ENCODE assay signal across 22 cellular contexts in the genomic region with DNA sequence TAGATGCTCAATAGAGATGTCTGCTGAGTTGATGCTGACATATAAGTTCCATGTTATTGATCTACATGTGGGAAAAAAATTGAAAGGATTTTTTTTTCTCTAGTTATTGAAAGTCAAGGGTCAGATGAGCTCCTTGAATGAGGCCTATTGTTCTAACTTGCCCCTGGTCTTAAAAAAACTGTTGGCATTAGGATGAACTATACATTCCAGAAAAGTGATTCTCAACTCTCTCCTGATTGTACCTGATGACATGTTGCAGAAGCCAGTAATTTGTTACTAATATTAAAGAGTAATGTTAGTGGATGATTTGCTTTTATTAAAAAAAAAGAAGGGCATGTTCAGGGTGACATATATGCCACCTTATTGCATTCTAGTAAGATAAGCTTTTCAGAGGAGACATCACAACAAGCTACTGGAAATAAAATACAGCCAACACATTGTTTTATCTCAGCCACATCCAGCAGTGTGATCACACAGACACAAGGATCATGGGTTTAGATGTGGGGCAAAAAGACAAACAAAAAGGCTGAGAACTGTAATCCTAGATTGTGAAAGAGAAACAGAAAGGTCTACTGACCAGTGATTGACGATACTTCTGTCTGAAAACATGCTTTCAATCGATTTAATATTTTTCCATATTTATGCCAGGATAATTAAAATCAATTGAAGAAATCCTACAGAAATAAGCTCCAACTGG.
DNase-seq lines count a peak whose midpoint lies in the region; ATAC-seq and TF ChIP-seq lines count a peak whose summit lies in the region.
"Had no signal": no experiment of that assay in that cellular context is flagged by ENCODE, and none has a peak within 500 bp of the region (broad histone marks: within the 10 kb centered on the region; RNA-seq: fewer than 3 reads in every experiment).

No MANE protein-coding gene starts in this region.

- H3K79me2 ChIP-seq in PC-3 (ENCODE audit: low read length): no peaks in the 10 kb centered on the region

- BruUV-seq in MCF 10A (replicated peaks; lab: Mats Ljungman, UMichigan): no TSS peak
- no TSS peak for BruUV-seq in PC-3 (replicated peaks; lab: Mats Ljungman, UMichigan)

- no peaks in the 10 kb centered on the region for H3K36me3 Mint-ChIP-seq in MCF 10A (ENCODE audit: insufficient read depth, unreplicated experiment)
- H3K36me3 Mint-ChIP-seq: CD4-positive, alpha-beta memory T cell had no signal

- H2AFZ ChIP-seq in PC-3 (ENCODE audit: low read length): no peak overlapping the region
- H2AFZ ChIP-seq: GM23248 had no signal

- no peaks in the 10 kb centered on the region for H3F3A ChIP-seq in PC-3 (ENCODE audit: low read length, unreplicated experiment)

- no peak for TF ChIP-seq POLR2A in breast epithelium (IDR thresholded peaks at IDR 0.05)

- CTCF ChIA-PET in MCF 10A (lab: Yijun Ruan, JAX): interaction anchor here (0.6 to 1.2 kb wide), 10 partner anchors 18 to 1087 kb away, joined by 3 to 6 read pairs (median 4); no protein-coding TSS in a partner anchor
- CTCF ChIA-PET in PC-3 (lab: Charles Lee): no interaction called here

- peak overlapping the region; percentile 31 for H3K27ac Mint-ChIP-seq in MCF 10A (ENCODE audit: low read depth, unreplicated experiment)
- H3K27ac Mint-ChIP-seq: CD4-positive, alpha-beta memory T cell; H9; HFFc6 had no signal

- H3K9me3 ChIP-seq in breast epithelium: no peaks in the 10 kb centered on the region
- no peaks in the 10 kb centered on the region for H3K9me3 ChIP-seq in RWPE2 (ENCODE audit: severe bottlenecking)
- H3K9me3 ChIP-seq in right cardiac atrium (ENCODE audit: control insufficient read depth, low read length): no peaks in the 10 kb centered on the region
- H3K9me3 ChIP-seq in PC-3 (ENCODE audit: low read length): no peaks in the 10 kb centered on the region
- H3K9me3 ChIP-seq: BLaER1 treated with 17β-estradiol and CSF1 and Interleukin-3, amounts not matched to agents 10 nM and 100 nM had no signal

- no peak for TF ChIP-seq CTCF in MCF 10A (IDR thresholded peaks at IDR 0.05; ENCODE audit: unreplicated experiment)
- no peak for TF ChIP-seq CTCF in breast epithelium (IDR thresholded peaks at IDR 0.05)
- no peak for TF ChIP-seq CTCF in RWPE2 (IDR thresholded peaks at IDR 0.05; ENCODE audit: poor library complexity, severe bottlenecking)
- TF ChIP-seq CTCF in epithelial cell of esophagus (IDR thresholded peaks at IDR 0.05; ENCODE audit: insufficient read depth, low read depth, low read length, missing control alignments): no peak
- TF ChIP-seq CTCF in PC-3 (conservative IDR thresholded peaks at IDR 0.05; ENCODE audit: low read depth, low read length): no peak

- WGBS in right cardiac atrium: 82% methylated on average over 2 of the region's 2 CpGs

- no peak overlapping the region for H3K9ac ChIP-seq in PC-3 (ENCODE audit: low read length)
- H3K9ac ChIP-seq: BLaER1 treated with 17β-estradiol and CSF1 and Interleukin-3, amounts not matched to agents 10 nM and 100 nM; GM23248 had no signal

- H3K4me1 Mint-ChIP-seq in MCF 10A (ENCODE audit: insufficient read depth, unreplicated experiment): peaks cover 6% of the 10 kb centered on the region
- H3K4me1 Mint-ChIP-seq: CD4-positive, alpha-beta memory T cell; H9 had no signal

- DNase-seq in MCF 10A (ENCODE audit: unreplicated experiment) (peak; percentile 27), breast epithelium (ENCODE audit: low spot score in 2 of 2) (no peak), RWPE2 (ENCODE audit: low spot score) (no peak), epithelial cell of esophagus (ENCODE audit: low read depth) (peak; percentile 84), right cardiac atrium (no peak), posterior cingulate gyrus (no peak), NCI-H1105 treated with DMSO at 0.1 percent for 48 hours (lab: John Stamatoyannopoulos, UW) (no peak), PC-3 (no peak)
- DNase-seq: CD4-positive, alpha-beta memory T cell; DMS153; GM23248; H9; HFFc6; Kasumi-1; NCI-H1092 treated with DMSO at 0.1 percent for 48 hours; NCI-H1694 treated with DMSO at 0.1 percent for 48 hours; NCI-H2081 treated with DMSO at 0.1 percent for 48 hours; NCI-H446; SHP77; T-helper 1 cell had no signal

- peak; percentile 90 for ATAC-seq in RWPE2 (ENCODE audit: low read depth)
- no peak for ATAC-seq in right cardiac atrium
- ATAC-seq in PC-3: no peak

- intact Hi-C loops in MCF 10A (cut with micrococcal nuclease) (loop anchor here (5.0 kb wide), 1 partner anchor 40 kb away; no protein-coding TSS in a partner anchor), breast epithelium (cut with DNase I; ENCODE audit: low total_unique reads) (no loop called here), right cardiac atrium (cut with DNase I) (no loop called here), posterior cingulate gyrus (cut with DNase I) (no loop called here), PC-3 (cut with micrococcal nuclease) (no loop called here)

- H3K4me1 ChIP-seq in breast epithelium: no peaks in the 10 kb centered on the region
- peaks cover 15% of the 10 kb centered on the region for H3K4me1 ChIP-seq in RWPE2 (ENCODE audit: insufficient read depth, poor library complexity, severe bottlenecking)
- H3K4me1 ChIP-seq in right cardiac atrium (ENCODE audit: control insufficient read depth, insufficient read depth, low read length): no peaks in the 10 kb centered on the region
- H3K4me1 ChIP-seq in PC-3 (ENCODE audit: insufficient read depth, low read length): peaks cover 4% of the 10 kb centered on the region

- no peaks in the 10 kb centered on the region for H3K27me3 Mint-ChIP-seq in MCF 10A (ENCODE audit: insufficient read depth, unreplicated experiment)
- H3K27me3 Mint-ChIP-seq: CD4-positive, alpha-beta memory T cell had no signal

- H3K4me3 Mint-ChIP-seq in MCF 10A (ENCODE audit: unreplicated experiment): no peak overlapping the region
- H3K4me3 Mint-ChIP-seq: CD4-positive, alpha-beta memory T cell; H9; HFFc6 had no signal

- no peak overlapping the region for H3K4me2 ChIP-seq in PC-3 (ENCODE audit: low read length)
- H3K4me2 ChIP-seq: BLaER1 treated with 17β-estradiol and CSF1 and Interleukin-3, amounts not matched to agents 10 nM and 100 nM had no signal

- H3K9me3 Mint-ChIP-seq in MCF 10A (ENCODE audit: unreplicated experiment): no peaks in the 10 kb centered on the region
- H3K9me3 Mint-ChIP-seq: H9 had no signal

- POLR2A ChIA-PET in MCF 10A (lab: Yijun Ruan, JAX) (interaction anchor here (0.7 to 1.3 kb wide), 2 partner anchors 41 to 69 kb away, joined by 3 to 5 read pairs; no protein-coding TSS in a partner anchor), PC-3 (lab: Charles Lee; ENCODE audit: unreplicated experiment) (interaction anchor here (0.7 kb wide), 1 partner anchor 122 kb away, joined by 10 read pairs; no protein-coding TSS in a partner anchor)

- no peak overlapping the region for H3K27ac ChIP-seq in breast epithelium
- H3K27ac ChIP-seq in RWPE2 (ENCODE audit: poor library complexity, severe bottlenecking): peak overlapping the region; percentile 2
- H3K27ac ChIP-seq in right cardiac atrium (ENCODE audit: low read length): no peak overlapping the region
- H3K27ac ChIP-seq in PC-3 (ENCODE audit: low read length): no peak overlapping the region
- H3K27ac ChIP-seq: 22Rv1; BLaER1 treated with 17β-estradiol and CSF1 and Interleukin-3, amounts not matched to agents 10 nM and 100 nM; GM23248 had no signal

- H3K4me3 ChIP-seq in breast epithelium (no peak overlapping the region), RWPE2 (ENCODE audit: severe bottlenecking) (no peak overlapping the region), epithelial cell of esophagus (ENCODE audit: low read length) (no peak overlapping the region), right cardiac atrium (ENCODE audit: low read length) (no peak overlapping the region), PC-3 (ENCODE audit: low read length) (no peak overlapping the region)
- H3K4me3 ChIP-seq: BLaER1 treated with 17β-estradiol and CSF1 and Interleukin-3, amounts not matched to agents 10 nM and 100 nM; GM23248 had no signal

- no peaks in the 10 kb centered on the region for H4K20me1 ChIP-seq in PC-3 (ENCODE audit: low read length)
- H4K20me1 ChIP-seq: BLaER1 treated with 17β-estradiol and CSF1 and Interleukin-3, amounts not matched to agents 10 nM and 100 nM had no signal

- no peaks in the 10 kb centered on the region for H3K9me2 ChIP-seq in PC-3 (replicated peaks; ENCODE audit: low read length)

- H3K36me3 ChIP-seq in breast epithelium: no peaks in the 10 kb centered on the region
- H3K36me3 ChIP-seq in RWPE2 (ENCODE audit: low read depth): no peaks in the 10 kb centered on the region
- H3K36me3 ChIP-seq in PC-3 (ENCODE audit: low read depth, low read length): no peaks in the 10 kb centered on the region
- H3K36me3 ChIP-seq: BLaER1 treated with 17β-estradiol and CSF1 and Interleukin-3, amounts not matched to agents 10 nM and 100 nM had no signal

- H3K27me3 ChIP-seq in breast epithelium (no peaks in the 10 kb centered on the region), RWPE2 (ENCODE audit: insufficient read depth, poor library complexity, severe bottlenecking) (no peaks in the 10 kb centered on the region), right cardiac atrium (ENCODE audit: control insufficient read depth, insufficient read depth) (no peaks in the 10 kb centered on the region), PC-3 (ENCODE audit: low read length) (no peaks in the 10 kb centered on the region)
- H3K27me3 ChIP-seq: BLaER1 treated with 17β-estradiol and CSF1 and Interleukin-3, amounts not matched to agents 10 nM and 100 nM had no signal

Comparison
In these comparisons a context has a peak if more than half of its experiments do, and no peak if none do; other contexts are left out.
1. DNase-seq: peak in MCF 10A (single experiment) and epithelial cell of esophagus (single experiment); none in breast epithelium (0 of 2), RWPE2 (single experiment), right cardiac atrium (0 of 3), posterior cingulate gyrus (0 of 10), NCI-H1105 treated with DMSO at 0.1 percent for 48 hours (single experiment) and PC-3 (single experiment).